ENCODE assay signal across 20 cellular contexts in the genomic region with DNA sequence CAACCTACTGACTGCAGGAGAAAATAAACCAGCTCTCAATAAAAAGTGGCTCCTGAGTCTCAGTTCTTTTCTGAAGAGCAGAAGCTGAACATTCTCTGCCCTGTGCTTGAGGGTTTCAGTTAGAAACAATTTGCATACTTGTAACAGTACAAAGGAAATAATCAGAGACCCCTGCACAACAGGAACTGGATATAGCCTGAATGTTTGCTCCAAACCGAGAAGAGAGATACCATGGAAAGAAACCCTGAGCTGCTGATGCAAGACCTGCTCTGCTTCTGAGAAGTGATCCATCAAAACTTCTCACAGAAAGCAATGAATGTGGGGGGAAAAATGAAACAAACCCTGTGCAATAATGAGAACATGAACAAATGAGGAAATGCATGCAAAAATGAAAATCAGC.
DNase-seq lines count a peak whose midpoint lies in the region; ATAC-seq, FAIRE-seq and TF ChIP-seq lines count a peak whose summit lies in the region.
"Had no signal": no experiment of that assay in that cellular context is flagged by ENCODE, and none has a peak within 500 bp of the region (broad histone marks: within the 10 kb centered on the region; RNA-seq: fewer than 3 reads in every experiment).

No MANE protein-coding gene starts in this region.

- peak; percentile 40 for FAIRE-seq in GM12891 (lab: Jason Lieb, UNC)
- FAIRE-seq: endothelial cell of umbilical vein, pancreas had no signal

- ATAC-seq in GM19397 (IDR thresholded peaks at IDR 0.05; ENCODE audit: unreplicated experiment), result peak; percentile 42
- ATAC-seq in HG03025 (IDR thresholded peaks at IDR 0.05; ENCODE audit: low FRiP score, unreplicated experiment), result peak; percentile 38
- ATAC-seq: body of pancreas, gastroesophageal sphincter, HCT116, pancreas had no signal

- no peak for TF ChIP-seq POLR2A in GM12891 (IDR thresholded peaks at IDR 0.05; ENCODE audit: low read depth, low read length)

- peak; percentile 3 for DNase-seq in GM12891 (ENCODE audit: insufficient read length, low spot score)
- peak; percentile 1 for DNase-seq in OCI-M1 (lab: John Stamatoyannopoulos, UW)
- no peak for DNase-seq in superior temporal gyrus (ENCODE audit: extremely low spot score)
- no peak for DNase-seq in midbrain (lab: John Stamatoyannopoulos, UW)
- no peak for DNase-seq in NCI-H748 treated with DMSO at 0.1 percent for 48 hours (lab: John Stamatoyannopoulos, UW)
- no peak for DNase-seq in SHP77 treated with DMSO at 0.1 percent for 48 hours (lab: John Stamatoyannopoulos, UW)
- DNase-seq: activated CD4-positive, CD25-positive, alpha-beta regulatory T cell treated with anti-CD3 and anti-CD28 coated beads, Interleukin-2, amount 50 U/mL, for 72 hours; activated naive CD4-positive, alpha-beta T cell treated with Interleukin-2 at 50 U/mL for 16 hours; body of pancreas; COR-L47; cortex of kidney; NCI-H1417; pancreas; SJCRH30; stimulated activated CD4-positive, alpha-beta T cell treated with anti-CD3 and anti-CD28 coated beads, Interleukin-2, amount 100 ng/mL, for 48 hours had no signal

TF ChIP-seq in GM12891, 5 proteins besides CTCF, POLR2A, EP300 and RAD21:
- TF ChIP-seq SPI1 (IDR thresholded peaks at IDR 0.05; ENCODE audit: low read depth, low read length), result peak; percentile 41
- TF ChIP-seq POU2F2 (IDR thresholded peaks at IDR 0.05; ENCODE audit: low read depth, low read length), result peak; percentile 70; the same call in 1 of the 2 replicates
- no peak for TF ChIP-seq TAF1 (IDR thresholded peaks at IDR 0.05; ENCODE audit: low read depth, low read length)
- no peak for TF ChIP-seq PAX5 (IDR thresholded peaks at IDR 0.05; ENCODE audit: insufficient read depth, low read length, severe bottlenecking)
- no peak for TF ChIP-seq POLR2AphosphoS5 (IDR thresholded peaks at IDR 0.05; ENCODE audit: low read depth, low read length)

Comparison
In these comparisons a context has a peak if more than half of its experiments do, and no peak if none do; other contexts are left out.
1. DNase-seq: peak in GM12891 (single experiment) and OCI-M1 (single experiment); none in superior temporal gyrus (single experiment), midbrain (single experiment), NCI-H748 treated with DMSO at 0.1 percent for 48 hours (single experiment) and SHP77 treated with DMSO at 0.1 percent for 48 hours (single experiment).